ENCODE assay signal across 9 cellular contexts in genomic region chr6:167855825-167856425, GRCh38. TPM values are rescaled to one million over a fixed set of nuclear protein-coding genes. Genes with fewer than 3 reads are reported as not detected.
A peak's percentile ranks its signal among the peaks of the same experiment; 100 is the strongest.
DNase-seq lines count a peak whose midpoint lies in the region; ATAC-seq and TF ChIP-seq lines count a peak whose summit lies in the region.
"Had no signal": no experiment of that assay in that cellular context is flagged by ENCODE, and none has a peak within 500 bp of the region (broad histone marks: within the 10 kb centered on the region; RNA-seq: fewer than 3 reads in every experiment).

No MANE protein-coding gene starts in this region.

- H3K9me3 ChIP-seq in HCT116 (ENCODE audit: control insufficient read depth in 1 of 2, insufficient read depth in 1 of 2, low read depth in 1 of 2, low read length in 2 of 2) (no peaks in the 10 kb centered on the region; a peak in 1 of 4 replicates), left lung (no peaks in the 10 kb centered on the region), Peyer's patch (no peaks in the 10 kb centered on the region)

- H3K27ac ChIP-seq in HCT116 (ENCODE audit: low read depth, low read length) (no peak overlapping the region), left lung (peak overlapping the region; percentile 11 to 56), Peyer's patch (peak overlapping the region in 1 of 4 donors; percentile 20)

- H3K4me1 ChIP-seq in HCT116 (ENCODE audit: control insufficient read depth in 1 of 2, insufficient read depth in 2 of 2, low read length in 2 of 2) (peaks cover 7 to 32% of the 10 kb centered on the region in 2 experiments), left lung (peaks cover 16 to 30% of the 10 kb centered on the region in 2 donors), Peyer's patch (no peaks in the 10 kb centered on the region)

- H3K27me3 ChIP-seq in HCT116 (ENCODE audit: insufficient read depth, low read length) (no peaks in the 10 kb centered on the region), left lung (no peaks in the 10 kb centered on the region), Peyer's patch (no peaks in the 10 kb centered on the region)

- peaks cover 10% of the 10 kb centered on the region; the same call in 1 of the 2 replicates for H4K20me1 ChIP-seq in HCT116 (ENCODE audit: insufficient read depth)

- peaks cover 100% of the 10 kb centered on the region for H3K79me2 ChIP-seq in HCT116 (ENCODE audit: insufficient read depth, low read length)

- DNase-seq in ACHN = peak; percentile 71
- DNase-seq in HCT116 (ENCODE audit: low read depth, low spot score) = peak; percentile 19
- DNase-seq in amniotic epithelial cell (ENCODE audit: low read depth) = peak; percentile 99
- DNase-seq in left lung = no peak
- DNase-seq in NCI-H2171 treated with DMSO at 0.1 percent for 48 hours (lab: John Stamatoyannopoulos, UW) = no peak
- DNase-seq in Kasumi-1 (lab: John Stamatoyannopoulos, UW) = no peak
- no peak for DNase-seq in Peyer's patch
- DNase-seq: activated naive CD4-positive, alpha-beta T cell treated with anti-CD3 and anti-CD28 coated beads, Interleukin-2, amount 10 ng/mL, durations not matched to agents 7 days and 5 days had no signal

- no peak for TF ChIP-seq CTCF in HCT116 (IDR thresholded peaks at IDR 0.05 in 2 of 3, conservative IDR thresholded peaks at IDR 0.05 in 1 of 3; ENCODE audit: borderline replicate concordance in 1 of 3, insufficient read depth in 1 of 3, low read depth in 2 of 3, low read length in 2 of 3)
- TF ChIP-seq CTCF in left lung (IDR thresholded peaks at IDR 0.05) = no peak
- no peak for TF ChIP-seq CTCF in Peyer's patch (IDR thresholded peaks at IDR 0.05)

- H3K36me3 ChIP-seq in HCT116 (ENCODE audit: control insufficient read depth in 1 of 2, insufficient read depth in 2 of 2, low read length in 2 of 2) (no peaks in the 10 kb centered on the region), left lung (no peaks in the 10 kb centered on the region), Peyer's patch (no peaks in the 10 kb centered on the region)

- BruUV-seq in HCT116 (replicated peaks; lab: Mats Ljungman, UMichigan) = no TSS peak

- RAD21 ChIA-PET in HCT116 (lab: Charles Lee; ENCODE audit: low non-redundant PET in 1 of 2, low total read pairs in 2 of 2, uncharacterized antibody in 2 of 2, unreplicated experiment in 2 of 2) = no interaction called here

- no peak overlapping the region for H2AFZ ChIP-seq in HCT116 (ENCODE audit: low read depth, low read length, poor library complexity, severe bottlenecking)

- in situ Hi-C loops in ACHN (cut with HindIII; ENCODE audit: low pct_ligation_motif_present, low pct_unique_long_range_greater_than_20kb, low sequenced_read_pairs) = no loop called here

- no peak for ATAC-seq in HCT116
- ATAC-seq in left lung = peak; percentile 32
- no peak for ATAC-seq in HG03196 (IDR thresholded peaks at IDR 0.05; ENCODE audit: unreplicated experiment)

- H3K4me3 ChIP-seq in HCT116 (replicated peaks in 1 of 2; ENCODE audit: low read depth in 1 of 2, low read length in 2 of 2) (no peak overlapping the region), left lung (no peak overlapping the region), Peyer's patch (no peak overlapping the region)

- H3K4me2 ChIP-seq in HCT116 (ENCODE audit: low read length) = peak overlapping the region; percentile 16; the same call in 1 of the 2 replicates

- intact Hi-C loops in HCT116 (cut with micrococcal nuclease) = no loop called here
- intact Hi-C loops in left lung (cut with DNase I) = no loop called here

- POLR2A ChIA-PET in HCT116 (lab: Charles Lee) = no interaction called here

- H3K9ac ChIP-seq in HCT116 (ENCODE audit: low read length) = no peak overlapping the region

- no peak for TF ChIP-seq POLR2A in HCT116 (IDR thresholded peaks at IDR 0.05; ENCODE audit: borderline replicate concordance, extremely low read depth, insufficient read depth, insufficient read length)
- TF ChIP-seq POLR2A in Peyer's patch (IDR thresholded peaks at IDR 0.05) = no peak

- CTCF ChIA-PET in HCT116 (lab: Charles Lee) = no interaction called here

- no peak for TF ChIP-seq RAD21 in HCT116 (IDR thresholded peaks at IDR 0.05; ENCODE audit: low read depth)

- no peaks in the 10 kb centered on the region; the same call in 1 of the 2 replicates for H3K9me2 ChIP-seq in HCT116 (ENCODE audit: insufficient read depth)

TF ChIP-seq in HCT116, 20 proteins besides CTCF, POLR2A, EP300 and RAD21:
- TF ChIP-seq POLR2AphosphoS5 (IDR thresholded peaks at IDR 0.05; ENCODE audit: low read depth, low read length) = no peak
- TF ChIP-seq FOSL1 (IDR thresholded peaks at IDR 0.05; ENCODE audit: low read depth) = peak; percentile 23; the same call in 1 of the 2 replicates
- TF ChIP-seq JUND (IDR thresholded peaks at IDR 0.05) = 0 out of 2 replicates have a peak, but pooled peaks have one; percentile 17
- TF ChIP-seq SRF (IDR thresholded peaks at IDR 0.05; ENCODE audit: low read depth) = no peak
- TF ChIP-seq YY1 (IDR thresholded peaks at IDR 0.05; ENCODE audit: extremely low read depth, insufficient replicate concordance, low read depth, low read length) = no peak
- no peak for TF ChIP-seq EZH2 (IDR thresholded peaks at IDR 0.05)
- no peak for TF ChIP-seq ZBTB33 (IDR thresholded peaks at IDR 0.05; ENCODE audit: extremely low read depth, insufficient replicate concordance, low read length)
- no peak for TF ChIP-seq ZFX (IDR thresholded peaks at IDR 0.05)
- no peak for TF ChIP-seq SP1 (IDR thresholded peaks at IDR 0.05; ENCODE audit: low read depth)
- TF ChIP-seq MAX (IDR thresholded peaks at IDR 0.05) = no peak
- TF ChIP-seq ZNF274 (IDR thresholded peaks at IDR 0.05; ENCODE audit: low read depth, low read length) = no peak
- TF ChIP-seq ELF1 (IDR thresholded peaks at IDR 0.05; ENCODE audit: borderline replicate concordance, low read depth) = no peak
- peak; percentile 50; the same call in 1 of the 2 replicates for TF ChIP-seq CEBPB (IDR thresholded peaks at IDR 0.05; ENCODE audit: low read depth)
- no peak for TF ChIP-seq EZH2phosphoT487 (IDR thresholded peaks at IDR 0.05; ENCODE audit: borderline replicate concordance)
- TF ChIP-seq ATF3 (IDR thresholded peaks at IDR 0.05) = peak; percentile 54; the same call in 1 of the 2 replicates
- peak; percentile 14; the same call in 1 of the 2 replicates for TF ChIP-seq CBX3 (IDR thresholded peaks at IDR 0.05; ENCODE audit: low read depth)
- TF ChIP-seq TCF7L2 (IDR thresholded peaks at IDR 0.05; ENCODE audit: borderline replicate concordance, extremely low read depth, insufficient read depth, insufficient read length) = no peak

RNA-seq across cellular contexts. Expression of gene AFDN, which starts 29.2 kb away (rescaled TPM):
- total RNA-seq in HCT116 (2021; ENCODE audit: unreplicated experiment) = 59.4 TPM
- polyA plus RNA-seq in HCT116 (2012) = 31.2 and 32.9 TPM in 2 replicates
- 100 to 1,000 TPM; 137 to 149 TPM for total RNA-seq in left lung
- 100 to 1,000 TPM; 265 to 326 (median 313) TPM for total RNA-seq in Peyer's patch

Comparison
In these comparisons a context has a peak if more than half of its experiments do, and no peak if none do; other contexts are left out.
1. DNase-seq: peak in ACHN (single experiment), HCT116 (single experiment) and amniotic epithelial cell (single experiment); none in left lung (0 of 2), NCI-H2171 treated with DMSO at 0.1 percent for 48 hours (single experiment), Kasumi-1 (0 of 2) and Peyer's patch (0 of 3).